In genomic region chr17:73901661-73902415, GRCh38 we compare ENCODE assay signal across 8 cellular contexts.
A peak's percentile ranks its signal among the peaks of the same experiment; 100 is the strongest.
DNase-seq lines count a peak whose midpoint lies in the region; ATAC-seq and TF ChIP-seq lines count a peak whose summit lies in the region.

No MANE protein-coding gene starts in this region.

- intact Hi-C loops in ovary (cut with DNase I): no loop called here

- H3K9me3 Mint-ChIP-seq in endothelial cell (ENCODE audit: unreplicated experiment): no peaks in the 10 kb centered on the region
- peaks cover 4% of the 10 kb centered on the region for H3K9me3 Mint-ChIP-seq in neural progenitor cell

- peaks cover 8% of the 10 kb centered on the region for H3K4me1 Mint-ChIP-seq in T-helper 17 cell
- peaks cover 10% of the 10 kb centered on the region for H3K4me1 Mint-ChIP-seq in endothelial cell (ENCODE audit: unreplicated experiment)
- peaks cover 23% of the 10 kb centered on the region for H3K4me1 Mint-ChIP-seq in neural progenitor cell

- H3K36me3 Mint-ChIP-seq in T-helper 17 cell (ENCODE audit: low read depth) (peaks cover 10% of the 10 kb centered on the region), endothelial cell (ENCODE audit: low read depth, unreplicated experiment) (no peaks in the 10 kb centered on the region), neural progenitor cell (no peaks in the 10 kb centered on the region)

- H3K9me3 ChIP-seq in T-helper 17 cell (ENCODE audit: control insufficient read depth, low read length, poor library complexity, severe bottlenecking) (peaks cover 2% of the 10 kb centered on the region), neural progenitor cell (ENCODE audit: low read depth) (no peaks in the 10 kb centered on the region), ovary (no peaks in the 10 kb centered on the region)

- H3K4me2 ChIP-seq in neural progenitor cell: peak overlapping the region; percentile 80

- H3K36me3 ChIP-seq in neural progenitor cell (no peaks in the 10 kb centered on the region), ovary (no peaks in the 10 kb centered on the region)

- DNase-seq in HL-60 (ENCODE audit: low read depth in 1 of 2, low spot score in 1 of 2) (peak; percentile 13 to 53), T-helper 17 cell (no peak), endothelial cell (ENCODE audit: low spot score) (peak; percentile 41), neural progenitor cell (ENCODE audit: low spot score) (peak; percentile 79), ovary (no peak), dedifferentiated amniotic fluid mesenchymal stem cell (ENCODE audit: extremely low spot score) (no peak)

- no peak for TF ChIP-seq CTCF in HL-60 (IDR thresholded peaks at IDR 0.05; ENCODE audit: insufficient read depth, low read length)
- no peak for TF ChIP-seq CTCF in endothelial cell (IDR thresholded peaks at IDR 0.05; ENCODE audit: unreplicated experiment)
- TF ChIP-seq CTCF in neural progenitor cell (IDR thresholded peaks at IDR 0.05): peak; percentile 18
- no peak for TF ChIP-seq CTCF in ovary (IDR thresholded peaks at IDR 0.05)

- H3K4me3 Mint-ChIP-seq in T-helper 17 cell: peak overlapping the region; percentile 93
- H3K4me3 Mint-ChIP-seq in endothelial cell (ENCODE audit: unreplicated experiment): peak overlapping the region; percentile 85
- peak overlapping the region; percentile 80 for H3K4me3 Mint-ChIP-seq in neural progenitor cell

- H3K4me1 ChIP-seq in neural progenitor cell (peaks cover 22% of the 10 kb centered on the region), ovary (ENCODE audit: insufficient read depth) (peaks cover 5% of the 10 kb centered on the region)

- TF ChIP-seq EP300 in ovary (IDR thresholded peaks at IDR 0.05): no peak

- H3F3A ChIP-seq in neural progenitor cell (ENCODE audit: low read depth): peaks cover 23% of the 10 kb centered on the region

- H3K4me3 ChIP-seq in HL-60 (replicated peaks; ENCODE audit: insufficient read depth, low read length): peak overlapping the region; percentile 24
- peak overlapping the region; percentile 38 for H3K4me3 ChIP-seq in neural progenitor cell
- no peak overlapping the region for H3K4me3 ChIP-seq in ovary

- peaks cover 31% of the 10 kb centered on the region for H3K27me3 ChIP-seq in HL-60 (ENCODE audit: insufficient read depth, poor library complexity, severe bottlenecking)
- H3K27me3 ChIP-seq in neural progenitor cell: peaks cover 100% of the 10 kb centered on the region
- H3K27me3 ChIP-seq in ovary: no peaks in the 10 kb centered on the region

- ATAC-seq in T-helper 17 cell: peak; percentile 58
- no peak for ATAC-seq in GM19463 (IDR thresholded peaks at IDR 0.05; ENCODE audit: unreplicated experiment)
- no peak for ATAC-seq in SK-N-SH treated with all-trans-retinoic acid at 6 μM for 48 hours

- no peak overlapping the region for H3K27ac ChIP-seq in HL-60 (replicated peaks)
- no peak overlapping the region for H3K27ac ChIP-seq in neural progenitor cell
- H3K27ac ChIP-seq in ovary: no peak overlapping the region

- H3K27me3 Mint-ChIP-seq in T-helper 17 cell: peaks cover 52% of the 10 kb centered on the region
- peaks cover 22% of the 10 kb centered on the region for H3K27me3 Mint-ChIP-seq in endothelial cell (ENCODE audit: unreplicated experiment)
- peaks cover 25% of the 10 kb centered on the region for H3K27me3 Mint-ChIP-seq in neural progenitor cell (ENCODE audit: insufficient read depth, low read depth)

- no peak overlapping the region for H3K9ac ChIP-seq in neural progenitor cell

- H2AFZ ChIP-seq in neural progenitor cell (replicated peaks): peak overlapping the region; percentile 99

- TF ChIP-seq POLR2A in ovary (IDR thresholded peaks at IDR 0.05): no peak

- H3K79me2 ChIP-seq in neural progenitor cell (ENCODE audit: low read depth): no peaks in the 10 kb centered on the region

- H4K20me1 ChIP-seq in neural progenitor cell (ENCODE audit: low read depth): no peaks in the 10 kb centered on the region

- WGBS in ovary, 3 donors: 3 to 7% (median 3%) methylated on average over 48 to 49 of the region's 49 CpGs

- H3K27ac Mint-ChIP-seq in T-helper 17 cell (peak overlapping the region; percentile 72), endothelial cell (ENCODE audit: unreplicated experiment) (no peak overlapping the region), neural progenitor cell (peak overlapping the region; percentile 87)

TF ChIP-seq in SK-N-SH treated with all-trans-retinoic acid at 6 μM for 48 hours, 23 proteins besides CTCF, POLR2A, EP300 and RAD21 (continues in another document):
- TF ChIP-seq TOX (CRISPR knock-in tag; IDR thresholded peaks at IDR 0.05; ENCODE audit: borderline replicate concordance): no peak
- no peak for TF ChIP-seq CREB5 (CRISPR knock-in tag; IDR thresholded peaks at IDR 0.05; ENCODE audit: low read depth)
- TF ChIP-seq PPARA (CRISPR knock-in tag; IDR thresholded peaks at IDR 0.05; ENCODE audit: borderline replicate concordance): no peak
- TF ChIP-seq CSRNP3 (CRISPR knock-in tag; IDR thresholded peaks at IDR 0.05): no peak
- no peak for TF ChIP-seq ZFP30 (CRISPR knock-in tag; IDR thresholded peaks at IDR 0.05)
- TF ChIP-seq TSHZ2 (CRISPR knock-in tag; IDR thresholded peaks at IDR 0.05): no peak
- TF ChIP-seq PATZ1 (CRISPR knock-in tag; IDR thresholded peaks at IDR 0.05; ENCODE audit: borderline replicate concordance): no peak
- TF ChIP-seq ZNF70 (CRISPR knock-in tag; IDR thresholded peaks at IDR 0.05): no peak
- no peak for TF ChIP-seq TCF4 (CRISPR knock-in tag; IDR thresholded peaks at IDR 0.05; ENCODE audit: borderline replicate concordance)

Comparison
In these comparisons a context has a peak if more than half of its experiments do, and no peak if none do; other contexts are left out.
1. DNase-seq: peak in HL-60 (2 of 2), endothelial cell (single experiment) and neural progenitor cell (single experiment); none in T-helper 17 cell (0 of 3), ovary (0 of 5) and dedifferentiated amniotic fluid mesenchymal stem cell (single experiment).
2. Peak in every context shown above with its lines, with median percentiles within 50 percentile points of each other: H3K4me3 Mint-ChIP-seq.